10 cellular contexts compared by ENCODE assay signal in the genomic region with DNA sequence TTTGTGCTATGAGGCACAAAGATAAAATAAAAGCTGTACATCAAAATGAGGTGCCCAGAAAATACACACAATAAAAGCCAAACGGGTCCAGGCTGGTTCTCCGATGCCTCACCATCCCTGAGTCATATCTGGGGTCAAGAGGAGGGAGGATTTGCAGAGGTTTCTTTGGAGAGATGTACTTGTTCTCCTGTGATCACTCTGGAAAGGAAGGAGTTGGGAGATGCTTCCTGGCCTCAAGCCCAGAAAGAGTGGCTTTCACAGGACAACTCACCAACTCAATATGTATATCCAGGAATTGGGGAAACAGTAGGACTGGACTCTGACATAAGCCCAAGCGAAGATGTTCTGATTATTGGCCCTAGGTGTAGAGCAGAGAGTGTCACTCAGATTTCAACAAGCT. TPM values are rescaled to one million over a fixed set of nuclear protein-coding genes. Genes with fewer than 3 reads are reported as not detected.
DNase-seq lines count a peak whose midpoint lies in the region; ATAC-seq and TF ChIP-seq lines count a peak whose summit lies in the region.
"Had no signal": no experiment of that assay in that cellular context is flagged by ENCODE, and none has a peak within 500 bp of the region (broad histone marks: within the 10 kb centered on the region; RNA-seq: fewer than 3 reads in every experiment).

No MANE protein-coding gene starts in this region.

- H3K4me3 ChIP-seq in AG04449 (ENCODE audit: low read depth, low read length) (no peak overlapping the region), HFF-Myc (replicated peaks; ENCODE audit: low read depth, low read length) (no peak overlapping the region), astrocyte of the cerebellum (ENCODE audit: low read depth, low read length) (no peak overlapping the region)
- H3K4me3 ChIP-seq: Peyer's patch had no signal

- CTCF ChIA-PET in AG04449 (lab: Yijun Ruan, JAX): interaction anchor here (1.4 kb wide), 1 partner anchor 50 kb away, joined by 5 read pairs; no protein-coding TSS in a partner anchor
- CTCF ChIA-PET in activated CD8-positive, alpha-beta T cell treated with anti-CD3 and anti-CD28 coated beads for 36 hours (lab: Charles Lee): interaction anchor here (1.0 to 1.5 kb wide), 5 partner anchors 19 to 85 kb away, joined by 3 to 7 read pairs (median 4); no protein-coding TSS in a partner anchor

- ATAC-seq in activated CD8-positive, alpha-beta T cell treated with anti-CD3 and anti-CD28 coated beads for 36 hours: no peak
- ATAC-seq in HG02852 (IDR thresholded peaks at IDR 0.05; ENCODE audit: unreplicated experiment): no peak

- no peak overlapping the region for H3K4me3 Mint-ChIP-seq in activated CD8-positive, alpha-beta T cell treated with anti-CD3 and anti-CD28 coated beads for 36 hours

- H3K36me3 Mint-ChIP-seq in activated CD8-positive, alpha-beta T cell treated with anti-CD3 and anti-CD28 coated beads for 36 hours (ENCODE audit: low read depth): peaks cover 26% of the 10 kb centered on the region

- POLR2A ChIA-PET in AG04449 (lab: Yijun Ruan, JAX): no interaction called here
- POLR2A ChIA-PET in activated CD8-positive, alpha-beta T cell treated with anti-CD3 and anti-CD28 coated beads for 36 hours (lab: Charles Lee): interaction anchor here (1.0 kb wide), 1 partner anchor 77 kb away, joined by 3 read pairs; no protein-coding TSS in a partner anchor

- no peaks in the 10 kb centered on the region for H3K9me3 Mint-ChIP-seq in activated CD8-positive, alpha-beta T cell treated with anti-CD3 and anti-CD28 coated beads for 36 hours

- peak; percentile 61 for DNase-seq in AG04449 (ENCODE audit: low read depth, low spot score)
- DNase-seq in HFF-Myc (ENCODE audit: extremely low read depth, low read depth): peak; percentile 82
- peak; percentile 46 for DNase-seq in astrocyte of the cerebellum (ENCODE audit: low read depth)
- DNase-seq in inferior parietal cortex (ENCODE audit: extremely low spot score): peak; percentile 37
- no peak for DNase-seq in middle frontal gyrus (ENCODE audit: extremely low spot score, low spot score)
- no peak for DNase-seq in effector CD4-positive, alpha-beta T cell
- DNase-seq in activated CD8-positive, alpha-beta T cell treated with anti-CD3 and anti-CD28 coated beads for 36 hours: no peak
- DNase-seq: NCI-H187 treated with DMSO at 0.1 percent for 48 hours, Peyer's patch had no signal

- TF ChIP-seq CTCF in AG04449 (IDR thresholded peaks at IDR 0.05; ENCODE audit: insufficient read depth, low read length, missing control alignments) (no peak), HFF-Myc (IDR thresholded peaks at IDR 0.05; ENCODE audit: low read depth, low read length, missing control alignments) (no peak), astrocyte of the cerebellum (IDR thresholded peaks at IDR 0.05; ENCODE audit: low read depth, low read length, missing control alignments) (no peak)
- no peak for TF ChIP-seq CTCF in activated CD8-positive, alpha-beta T cell treated with anti-CD3 and anti-CD28 coated beads for 36 hours (IDR thresholded peaks at IDR 0.05)

- no peaks in the 10 kb centered on the region for H3K27me3 Mint-ChIP-seq in activated CD8-positive, alpha-beta T cell treated with anti-CD3 and anti-CD28 coated beads for 36 hours

- in situ Hi-C loops in astrocyte of the cerebellum (cut with HindIII; ENCODE audit: low sequenced_read_pairs): no loop called here

- peaks cover 24% of the 10 kb centered on the region for H3K4me1 Mint-ChIP-seq in activated CD8-positive, alpha-beta T cell treated with anti-CD3 and anti-CD28 coated beads for 36 hours (ENCODE audit: low read depth)

- no peak overlapping the region for H3K27ac Mint-ChIP-seq in activated CD8-positive, alpha-beta T cell treated with anti-CD3 and anti-CD28 coated beads for 36 hours

- intact Hi-C loops in activated CD8-positive, alpha-beta T cell treated with anti-CD3 and anti-CD28 coated beads for 36 hours (cut with micrococcal nuclease): no loop called here

RNA-seq across cellular contexts. Expression of a gene that starts 51.9 kb away (rescaled TPM):
- total RNA-seq in activated CD8-positive, alpha-beta T cell treated with anti-CD3 and anti-CD28 coated beads for 36 hours: 1 to 10 TPM; 8.1 to 9.0 TPM

Comparison
In these comparisons a context has a peak if more than half of its experiments do, and no peak if none do; other contexts are left out.
1. DNase-seq: peak in AG04449 (single experiment), HFF-Myc (single experiment), astrocyte of the cerebellum (single experiment) and inferior parietal cortex (single experiment); none in middle frontal gyrus (single experiment), effector CD4-positive, alpha-beta T cell (single experiment) and activated CD8-positive, alpha-beta T cell treated with anti-CD3 and anti-CD28 coated beads for 36 hours (single experiment).